Comparison of ENCODE assay signal across 8 cellular contexts in the genomic region with DNA sequence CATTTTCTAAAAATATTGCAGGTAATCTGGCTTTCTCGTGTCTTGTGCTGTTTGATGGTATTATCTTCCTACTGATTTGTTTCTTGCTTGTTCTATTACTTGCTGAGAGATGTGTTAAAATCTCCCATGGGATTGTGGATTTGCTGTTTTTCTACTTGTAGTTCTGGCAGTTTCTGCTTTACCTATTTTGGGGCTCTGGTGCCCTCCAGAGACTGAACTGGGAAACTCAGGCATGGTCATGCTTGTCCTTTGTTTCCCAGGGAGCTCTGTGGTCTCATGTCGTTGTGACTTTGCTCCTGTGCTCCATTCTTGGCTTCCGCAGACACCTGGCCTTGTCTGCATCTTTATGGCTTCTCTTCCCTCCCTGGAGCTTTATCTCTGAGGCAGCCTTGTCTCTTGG. TPM values are rescaled to one million over a fixed set of nuclear protein-coding genes. Genes with fewer than 3 reads are reported as not detected.
DNase-seq lines count a peak whose midpoint lies in the region; TF ChIP-seq lines count a peak whose summit lies in the region.

No MANE protein-coding gene starts in this region.

- peaks cover 0 to 4% (median 0%) of the 10 kb centered on the region in 4 donors for H3K36me3 ChIP-seq in transverse colon

- H3K4me1 ChIP-seq in transverse colon: peaks cover 7 to 34% (median 11%) of the 10 kb centered on the region in 4 donors

- TF ChIP-seq EP300 in transverse colon (IDR thresholded peaks at IDR 0.05; ENCODE audit: low read depth): no peak

- peaks cover 14% of the 10 kb centered on the region for H3K4me1 Mint-ChIP-seq in activated naive CD4-positive, alpha-beta T cell treated with anti-CD3 and anti-CD28 coated beads for 36 hours (ENCODE audit: low read depth)

- CTCF ChIA-PET in activated naive CD4-positive, alpha-beta T cell treated with anti-CD3 and anti-CD28 coated beads for 36 hours (lab: Charles Lee): interaction anchor here (0.8 to 4.5 kb wide), 5 partner anchors 11 to 218 kb away, joined by 3 to 32 read pairs (median 3); no protein-coding TSS in a partner anchor

- no peak overlapping the region for H3K27ac Mint-ChIP-seq in activated naive CD4-positive, alpha-beta T cell treated with anti-CD3 and anti-CD28 coated beads for 36 hours

- in situ Hi-C loops in transverse colon (cut with MboI; ENCODE audit: low pct_ligation_motif_present in 1 of 4, low pct_unique_long_range_greater_than_20kb in 1 of 4, low sequenced_read_pairs in 3 of 4): loop anchor here in 1 of 4 donors (25.0 kb wide), 1 partner anchor 277 kb away; no protein-coding TSS in a partner anchor

- no peaks in the 10 kb centered on the region for H3K9me3 Mint-ChIP-seq in activated naive CD4-positive, alpha-beta T cell treated with anti-CD3 and anti-CD28 coated beads for 36 hours

- H3K27me3 ChIP-seq in transverse colon: no peaks in the 10 kb centered on the region

- no peak overlapping the region for H3K4me3 Mint-ChIP-seq in activated naive CD4-positive, alpha-beta T cell treated with anti-CD3 and anti-CD28 coated beads for 36 hours

- H3K27ac ChIP-seq in transverse colon: no peak overlapping the region

- 36 to 53% methylated on average over 1 to 3 of the region's 3 CpGs for WGBS in transverse colon (ENCODE audit: low coverage in 1 of 2), 2 donors

- H3K27me3 Mint-ChIP-seq in activated naive CD4-positive, alpha-beta T cell treated with anti-CD3 and anti-CD28 coated beads for 36 hours (ENCODE audit: low read depth): no peaks in the 10 kb centered on the region

- no peak for TF ChIP-seq POLR2A in transverse colon (IDR thresholded peaks at IDR 0.05)

- H3K36me3 Mint-ChIP-seq in activated naive CD4-positive, alpha-beta T cell treated with anti-CD3 and anti-CD28 coated beads for 36 hours (ENCODE audit: low read depth): peaks cover 47% of the 10 kb centered on the region

- peak; percentile 12 to 49 (median 43) for TF ChIP-seq CTCF in transverse colon (IDR thresholded peaks at IDR 0.05)

- H3K4me3 ChIP-seq in transverse colon: no peak overlapping the region

- intact Hi-C loops in activated naive CD4-positive, alpha-beta T cell treated with anti-CD3 and anti-CD28 coated beads for 36 hours (cut with micrococcal nuclease): no loop called here
- intact Hi-C loops in transverse colon (cut with DNase I; ENCODE audit: low total_unique reads): no loop called here

- peak; percentile 65 for DNase-seq in activated effector memory CD4-positive, alpha-beta T cell treated with anti-CD3 and anti-CD28 coated beads, Interleukin-2, amount 50 U/mL, for 16 hours
- no peak for DNase-seq in activated effector memory CD4-positive, alpha-beta T cell treated with Interleukin-2 at 50 U/mL for 16 hours
- DNase-seq in M059J (ENCODE audit: low read depth): peak; percentile 50
- DNase-seq in activated naive CD4-positive, alpha-beta T cell treated with anti-CD3 and anti-CD28 coated beads for 36 hours: peak; percentile 52
- peak; percentile 68 for DNase-seq in inferior parietal cortex (ENCODE audit: extremely low spot score)
- peak; percentile 57 for DNase-seq in transverse colon
- DNase-seq in amniotic stem cell (lab: John Stamatoyannopoulos, UW): no peak
- DNase-seq in GDM1 (lab: John Stamatoyannopoulos, UW): no peak

- no peaks in the 10 kb centered on the region for H3K9me3 ChIP-seq in transverse colon

RNA-seq across cellular contexts. Expression of a gene that starts 39.5 kb away (rescaled TPM):
- 44.9 and 71.9 TPM in 2 replicates for total RNA-seq in M059J (2014; rRNA removed; shearing (Covaris generic))
- total RNA-seq in activated naive CD4-positive, alpha-beta T cell treated with anti-CD3 and anti-CD28 coated beads for 36 hours: 100 to 1,000 TPM; 246 to 250 TPM
- 100 to 1,000 TPM in 3 of 4 donors, 10 to 100 TPM in 1; 78.4 to 591 (median 158) TPM for total RNA-seq in transverse colon

RNA-seq across cellular contexts. Expression of a gene that starts 54.7 kb away (rescaled TPM):
- total RNA-seq in M059J (2014; rRNA removed; shearing (Covaris generic)): 23.1 and 33.0 TPM in 2 replicates
- total RNA-seq in activated naive CD4-positive, alpha-beta T cell treated with anti-CD3 and anti-CD28 coated beads for 36 hours: 10 to 100 TPM; 36.3 to 40.5 TPM
- total RNA-seq in transverse colon: 100 to 1,000 TPM; 173 to 469 (median 243) TPM

Comparison
In these comparisons a context has a peak if more than half of its experiments do, and no peak if none do; other contexts are left out.
1. DNase-seq: peak in activated effector memory CD4-positive, alpha-beta T cell treated with anti-CD3 and anti-CD28 coated beads, Interleukin-2, amount 50 U/mL, for 16 hours (single experiment), M059J (single experiment), activated naive CD4-positive, alpha-beta T cell treated with anti-CD3 and anti-CD28 coated beads for 36 hours (single experiment), inferior parietal cortex (single experiment) and transverse colon (single experiment); none in activated effector memory CD4-positive, alpha-beta T cell treated with Interleukin-2 at 50 U/mL for 16 hours (single experiment), amniotic stem cell (single experiment) and GDM1 (single experiment).